Comparison of ENCODE assay signal across 27 cellular contexts in genomic region chr9:8647824-8648223, GRCh38.
"Had no signal": no experiment of that assay in that cellular context is flagged by ENCODE, and none has a peak within 500 bp of the region (broad histone marks: within the 10 kb centered on the region; RNA-seq: fewer than 3 reads in every experiment).

No MANE protein-coding gene starts in this region.

- H3K4me3 ChIP-seq: left ventricle myocardium inferior, lung, neural progenitor cell, right atrium auricular region, right lobe of liver, stomach, suprapubic skin, thoracic aorta, tibial artery, upper lobe of right lung had no signal

- H2AFZ ChIP-seq: neural progenitor cell, parathyroid adenoma had no signal

- H3K36me3 Mint-ChIP-seq: naive B cell; natural killer cell; stimulated activated naive B cell treated with anti-CD40 and anti-IgM and Interleukin-4, amounts not matched to agents 10 μg/mL and 1 μg/mL and 100 μg/mL, for 72 hours had no signal

- H3K79me2 ChIP-seq: parathyroid adenoma had no signal

- H3K36me3 ChIP-seq: left ventricle myocardium inferior, neural progenitor cell, neutrophil, right atrium auricular region, right lobe of liver, stomach, suprapubic skin, thoracic aorta, tibial artery, upper lobe of right lung had no signal

- H3K27me3 Mint-ChIP-seq: naive B cell, progenitor cell of endocrine pancreas had no signal

- H3K9me3 ChIP-seq: left ventricle myocardium inferior, neutrophil, right atrium auricular region, right lobe of liver, stomach, suprapubic skin, thoracic aorta, tibial artery, upper lobe of right lung had no signal

- H3K4me1 Mint-ChIP-seq: natural killer cell had no signal

- ATAC-seq: natural killer cell; right lobe of liver; stimulated activated naive B cell treated with anti-CD40 and anti-IgM and Interleukin-4, amounts not matched to agents 10 μg/mL and 1 μg/mL and 100 μg/mL, for 72 hours; stimulated activated naive CD8-positive, alpha-beta T cell treated with anti-CD3 and anti-CD28 coated beads, Interleukin-15, Interleukin-2, amounts not matched to agents 100 U/mL and 50 U/mL, for 24 hours; upper lobe of right lung had no signal

- DNase-seq: head of caudate nucleus; hypothalamus; islet precursor cell; left ventricle myocardium inferior; naive B cell; natural killer cell; nephron progenitor cell; occipital lobe; right lobe of liver; stimulated activated CD4-positive, alpha-beta T cell treated with anti-CD3 and anti-CD28 coated beads, Interleukin-12 subunit alpha, Interleukin-12 subunit beta, amount 100 ng/mL, for 4 hours; stimulated activated CD4-positive, alpha-beta T cell treated with anti-CD3 and anti-CD28 coated beads, Interleukin-15, amount 100 ng/mL, for 24 hours; stimulated activated CD4-positive, alpha-beta T cell treated with anti-CD3 and anti-CD28 coated beads, Interleukin-2, amount 100 ng/mL, for 24 hours; stimulated activated CD4-positive, alpha-beta T cell treated with anti-CD3 and anti-CD28 coated beads, Interleukin-4, amount 100 ng/mL, for 1 hour; stimulated activated naive B cell treated with anti-CD40 and anti-IgM and Interleukin-4, amounts not matched to agents 10 μg/mL and 1 μg/mL and 100 μg/mL, for 72 hours; stimulated activated naive CD8-positive, alpha-beta T cell treated with anti-CD3 and anti-CD28 coated beads, Interleukin-15, Interleukin-2, amounts not matched to agents 100 U/mL and 50 U/mL, for 24 hours; stomach; tibial artery; upper lobe of right lung had no signal

- FAIRE-seq: urothelium cell line had no signal

- H3K27ac ChIP-seq: left ventricle myocardium inferior, neural progenitor cell, neutrophil, parathyroid adenoma, right atrium auricular region, right lobe of liver, stomach, suprapubic skin, thoracic aorta, tibial artery, upper lobe of right lung had no signal

- H3K27me3 ChIP-seq: neural progenitor cell, neutrophil, right atrium auricular region, right lobe of liver, stomach, suprapubic skin, tibial artery, upper lobe of right lung had no signal

- H3K4me2 ChIP-seq: neural progenitor cell had no signal

- H3K27ac Mint-ChIP-seq: natural killer cell; nephron progenitor cell; neural progenitor cell; progenitor cell of endocrine pancreas; stimulated activated naive B cell treated with anti-CD40 and anti-IgM and Interleukin-4, amounts not matched to agents 10 μg/mL and 1 μg/mL and 100 μg/mL, for 72 hours had no signal

- H3K4me3 Mint-ChIP-seq: natural killer cell; nephron progenitor cell; neural progenitor cell; stimulated activated naive B cell treated with anti-CD40 and anti-IgM and Interleukin-4, amounts not matched to agents 10 μg/mL and 1 μg/mL and 100 μg/mL, for 72 hours had no signal

- H3K9ac ChIP-seq: neural progenitor cell, parathyroid adenoma had no signal

- H3K9me3 Mint-ChIP-seq: naive B cell; nephron progenitor cell; neural progenitor cell; stimulated activated naive B cell treated with anti-CD40 and anti-IgM and Interleukin-4, amounts not matched to agents 10 μg/mL and 1 μg/mL and 100 μg/mL, for 72 hours had no signal

- H3K4me1 ChIP-seq: parathyroid adenoma, right atrium auricular region, right lobe of liver, suprapubic skin, upper lobe of right lung had no signal
